ENCODE assay signal across 1 cellular context in the genomic region with DNA sequence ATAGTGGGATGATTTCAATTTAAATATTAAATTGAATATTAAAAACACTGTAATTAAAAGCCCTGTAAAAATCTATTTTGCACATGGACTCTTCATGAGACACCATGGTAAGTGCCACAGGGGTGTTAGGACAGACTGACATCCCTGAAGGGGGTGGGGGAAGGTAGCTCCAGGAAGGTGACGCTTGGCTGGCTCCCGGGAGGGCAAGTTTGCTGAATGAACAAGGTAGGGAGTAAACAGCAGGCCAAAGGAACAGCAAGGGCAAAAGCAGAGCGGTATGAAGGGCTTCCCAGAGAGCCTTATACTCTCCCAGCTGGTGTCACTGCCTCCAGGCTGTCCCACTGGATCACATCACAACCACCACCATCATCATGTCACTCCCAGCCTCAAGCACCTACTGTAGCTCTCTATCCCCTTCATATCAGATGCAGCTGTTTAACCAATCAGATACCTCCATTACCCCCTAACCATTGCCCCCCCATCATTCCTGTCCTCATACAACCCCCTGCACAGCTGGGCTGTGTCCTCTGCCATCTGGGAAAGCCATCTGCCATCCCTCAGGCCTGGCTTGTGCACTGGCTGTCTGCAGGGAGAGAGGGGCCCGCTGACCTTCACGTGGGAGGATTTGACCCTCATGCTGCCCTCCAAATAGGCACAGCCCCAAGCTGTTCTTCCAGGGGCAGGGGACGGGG.
TF ChIP-seq lines count a peak whose summit lies in the region.

No MANE protein-coding gene starts in this region.

TF ChIP-seq in K562, 482 proteins besides CTCF, POLR2A, EP300 and RAD21:
- peak; percentile 26 for TF ChIP-seq ZFP36 (IDR thresholded peaks at IDR 0.05; ENCODE audit: low read depth, low read length, partially characterized antibody)
- no peak for TF ChIP-seq FOXJ2 (tag; IDR thresholded peaks at IDR 0.05)
